In genomic region chr11:109750964-109751363, GRCh38 we compare ENCODE assay signal across 27 cellular contexts.
"Had no signal": no experiment of that assay in that cellular context is flagged by ENCODE, and none has a peak within 500 bp of the region (broad histone marks: within the 10 kb centered on the region; RNA-seq: fewer than 3 reads in every experiment).

No MANE protein-coding gene starts in this region.

- H3K27me3 ChIP-seq: ascending aorta, cardiac muscle cell had no signal

- H3K9me3 ChIP-seq: ascending aorta had no signal

- H3K4me1 ChIP-seq: ascending aorta had no signal

- H3K4me3 ChIP-seq: ascending aorta, cardiac muscle cell had no signal

- DNase-seq: activated B cell treated with CpG ODN at 0.5 μM for 24 hours; activated CD4-positive, alpha-beta memory T cell treated with anti-CD3 and anti-CD28 coated beads, Interleukin-2, amount 10 ng/mL, durations not matched to agents 7 days and 5 days; activated CD4-positive, alpha-beta T cell treated with anti-CD3 and anti-CD28 coated beads for 48 hours; activated CD4-positive, alpha-beta T cell treated with anti-CD3 and anti-CD28 coated beads, Interleukin-2, amount 10 ng/mL, durations not matched to agents 7 days and 5 days; activated CD4-positive, alpha-beta T cell treated with anti-CD3 and anti-CD28 coated beads, Interleukin-2, amount 50 U/mL, for 48 hours; activated CD4-positive, CD25-positive, alpha-beta regulatory T cell treated with anti-CD3 and anti-CD28 coated beads, Interleukin-2, amount 50 U/mL, for 72 hours; activated CD8-positive, alpha-beta memory T cell treated with anti-CD3 and anti-CD28 coated beads for 24 hours; activated CD8-positive, alpha-beta memory T cell treated with anti-CD3 and anti-CD28 coated beads, Interleukin-2, amount 10 ng/mL, durations not matched to agents 7 days and 5 days; activated CD8-positive, alpha-beta memory T cell treated with anti-CD3 and anti-CD28 coated beads, Interleukin-2, amount 50 U/mL, for 48 hours; activated CD8-positive, alpha-beta T cell treated with anti-CD3 and anti-CD28 coated beads, Interleukin-2, amount 10 ng/mL, durations not matched to agents 7 days and 5 days; activated effector memory CD4-positive, alpha-beta T cell treated with Interleukin-2 at 50 U/mL for 16 hours; activated gamma-delta T cell; activated naive CD4-positive, alpha-beta T cell treated with anti-CD3 and anti-CD28 coated beads, Interleukin-2, amount 10 ng/mL, durations not matched to agents 7 days and 5 days; activated naive CD4-positive, alpha-beta T cell treated with Interleukin-2 at 50 U/mL for 16 hours; activated naive CD8-positive, alpha-beta T cell treated with anti-CD3 and anti-CD28 coated beads, Interleukin-2, amount 10 ng/mL, durations not matched to agents 7 days and 5 days; activated naive CD8-positive, alpha-beta T cell treated with anti-CD3 and anti-CD28 coated beads, Interleukin-2, amount 50 U/mL, for 24 hours; activated T-cell treated with anti-CD3 and anti-CD28 coated beads, Interleukin-2, amount 50 U/mL, for 24 hours; activated T-cell treated with anti-CD3 and anti-CD28 coated beads, Interleukin-2, amount 50 U/mL, for 48 hours; amygdala; anterior cingulate cortex; caudate nucleus; cerebellar nuclear complex; T-helper 2 cell; T-helper 9 cell had no signal

- H3K36me3 ChIP-seq: ascending aorta, cardiac muscle cell had no signal

- H3K27ac ChIP-seq: ascending aorta, VCaP had no signal
